In genomic region chr17:48037924-48038323, GRCh38 we compare ENCODE assay signal across 10 cellular contexts. TPM values are rescaled to one million over a fixed set of nuclear protein-coding genes. Genes with fewer than 3 reads are reported as not detected.
A peak's percentile ranks its signal among the peaks of the same experiment; 100 is the strongest.
DNase-seq lines count a peak whose midpoint lies in the region; ATAC-seq, FAIRE-seq and TF ChIP-seq lines count a peak whose summit lies in the region.
"Had no signal": no experiment of that assay in that cellular context is flagged by ENCODE, and none has a peak within 500 bp of the region (broad histone marks: within the 10 kb centered on the region; RNA-seq: fewer than 3 reads in every experiment).

No MANE protein-coding gene starts in this region.

- H3K4me1 ChIP-seq in cardiac muscle cell (ENCODE audit: low read depth) (peaks cover 5% of the 10 kb centered on the region), vagina (peaks cover 17% of the 10 kb centered on the region), foreskin keratinocyte (peaks cover 2% of the 10 kb centered on the region)

- H3K4me3 ChIP-seq in cardiac muscle cell, result peak overlapping the region; percentile 17
- peak overlapping the region; percentile 67 to 73 for H3K4me3 ChIP-seq in vagina

- H3K4me1 Mint-ChIP-seq in brain (peaks cover 24% of the 10 kb centered on the region), mesothelial cell of epicardium (peaks cover 10% of the 10 kb centered on the region)

- DNase-seq in cardiac muscle cell (ENCODE audit: low read depth in 1 of 2, low spot score in 1 of 2), result no peak
- DNase-seq in Right ventricle myocardium superior, result no peak
- no peak for DNase-seq in mesothelial cell of epicardium (ENCODE audit: low spot score in 2 of 2, unreplicated experiment in 2 of 2)
- DNase-seq in vagina (ENCODE audit: extremely low spot score in 2 of 2), result no peak
- DNase-seq in foreskin keratinocyte, result no peak
- no peak for DNase-seq in GM12891 (ENCODE audit: insufficient read length, low spot score)
- DNase-seq: DND-41 had no signal

- H3K27ac ChIP-seq in cardiac muscle cell (no peak overlapping the region), vagina (peak overlapping the region; percentile 77), foreskin keratinocyte (no peak overlapping the region)

- H3K27me3 ChIP-seq in cardiac muscle cell, result peaks cover 29% of the 10 kb centered on the region
- no peaks in the 10 kb centered on the region for H3K27me3 ChIP-seq in vagina
- H3K27me3 ChIP-seq in foreskin keratinocyte, result no peaks in the 10 kb centered on the region

- H3K27ac Mint-ChIP-seq in brain (peak overlapping the region in 4 of 5 experiments; percentile 18 to 88 (median 70)), mesothelial cell of epicardium (peak overlapping the region; percentile 90)

- no peaks in the 10 kb centered on the region for H3K9me3 ChIP-seq in cardiac muscle cell (ENCODE audit: low read depth)
- no peaks in the 10 kb centered on the region for H3K9me3 ChIP-seq in vagina

- no peak for TF ChIP-seq CTCF in cardiac muscle cell (IDR thresholded peaks at IDR 0.05; ENCODE audit: low read depth, low read length)
- no peak for TF ChIP-seq CTCF in brain (conservative IDR thresholded peaks at IDR 0.05)
- no peak for TF ChIP-seq CTCF in mesothelial cell of epicardium (IDR thresholded peaks at IDR 0.05; ENCODE audit: unreplicated experiment)
- no peak for TF ChIP-seq CTCF in vagina (IDR thresholded peaks at IDR 0.05)
- no peak for TF ChIP-seq CTCF in foreskin keratinocyte (conservative IDR thresholded peaks at IDR 0.05)

- H3K9me3 Mint-ChIP-seq in brain (no peaks in the 10 kb centered on the region), mesothelial cell of epicardium (no peaks in the 10 kb centered on the region)

- H3K36me3 ChIP-seq in cardiac muscle cell (no peaks in the 10 kb centered on the region), vagina (no peaks in the 10 kb centered on the region)

- intact Hi-C loops in Right ventricle myocardium superior (cut with DNase I), result no loop called here
- intact Hi-C loops in vagina (cut with DNase I), result no loop called here

- peaks cover 76% of the 10 kb centered on the region for H3K27me3 Mint-ChIP-seq in brain
- H3K27me3 Mint-ChIP-seq in mesothelial cell of epicardium (ENCODE audit: low read depth), result peaks cover 11% of the 10 kb centered on the region

- FAIRE-seq in GM12891 (lab: Jason Lieb, UNC), result no peak
- FAIRE-seq: urothelium cell line had no signal

- H3K36me3 Mint-ChIP-seq in brain (no peaks in the 10 kb centered on the region), mesothelial cell of epicardium (no peaks in the 10 kb centered on the region)

- TF ChIP-seq POLR2A in vagina (IDR thresholded peaks at IDR 0.05) (no peak), GM12891 (IDR thresholded peaks at IDR 0.05; ENCODE audit: low read depth, low read length) (no peak)

- H3K4me3 Mint-ChIP-seq in brain (peak overlapping the region; percentile 81 to 88 (median 85)), mesothelial cell of epicardium (peak overlapping the region; percentile 77)

- ATAC-seq in Right ventricle myocardium superior (ENCODE audit: poor library complexity) (no peak), HG02763 (IDR thresholded peaks at IDR 0.05; ENCODE audit: unreplicated experiment) (no peak), foreskin keratinocyte (no peak)

TF ChIP-seq in GM12891, 5 proteins besides CTCF, POLR2A, EP300 and RAD21:
- TF ChIP-seq PAX5 (IDR thresholded peaks at IDR 0.05; ENCODE audit: insufficient read depth, low read length, severe bottlenecking), result no peak
- TF ChIP-seq POU2F2 (IDR thresholded peaks at IDR 0.05; ENCODE audit: low read depth, low read length), result no peak
- TF ChIP-seq POLR2AphosphoS5 (IDR thresholded peaks at IDR 0.05; ENCODE audit: low read depth, low read length), result no peak
- no peak for TF ChIP-seq TAF1 (IDR thresholded peaks at IDR 0.05; ENCODE audit: low read depth, low read length)

RNA-seq across cellular contexts. Expression of gene COPZ2, which starts 0.3 kb away (rescaled TPM):
- total RNA-seq in cardiac muscle cell (10.8 and 14.4 TPM in 2 replicates), Right ventricle myocardium superior (49.2 TPM), mesothelial cell of epicardium (28.2 to 31.8 TPM (median 30.7 TPM) in 3 replicates), vagina (34.4 TPM), foreskin keratinocyte (16.8 and 18.0 TPM in 2 replicates)
- polyA plus RNA-seq in cardiac muscle cell (23.5 and 36.1 TPM in 2 replicates), brain (ENCODE audit: insufficient read depth, low read depth, low replicate concordance) (7.2 TPM), foreskin keratinocyte (18.3 and 23.3 TPM in 2 replicates)
- 3.1 TPM for polyA plus RNA-seq in GM12891 (2012; ENCODE audit: low read depth, missing spikeins)

RNA-seq across cellular contexts. Expression of gene NFE2L1, which starts 10.2 kb away (rescaled TPM):
- total RNA-seq in cardiac muscle cell, result 96.4 and 122 TPM in 2 replicates
- 56.0 and 56.7 TPM in 2 replicates for polyA plus RNA-seq in cardiac muscle cell
- 911 TPM for total RNA-seq in Right ventricle myocardium superior
- 137 TPM for polyA plus RNA-seq in brain (ENCODE audit: insufficient read depth, low read depth, low replicate concordance)
- 134 to 137 TPM (median 136 TPM) in 3 replicates for total RNA-seq in mesothelial cell of epicardium
- 190 TPM for total RNA-seq in vagina
- total RNA-seq in foreskin keratinocyte, result 106 and 116 TPM in 2 replicates
- polyA plus RNA-seq in foreskin keratinocyte, result 58.7 and 62.8 TPM in 2 replicates
- polyA plus RNA-seq in GM12891 (2012; ENCODE audit: low read depth, missing spikeins), result 49.2 TPM
